ENCODE assay signal across 9 cellular contexts in the genomic region with DNA sequence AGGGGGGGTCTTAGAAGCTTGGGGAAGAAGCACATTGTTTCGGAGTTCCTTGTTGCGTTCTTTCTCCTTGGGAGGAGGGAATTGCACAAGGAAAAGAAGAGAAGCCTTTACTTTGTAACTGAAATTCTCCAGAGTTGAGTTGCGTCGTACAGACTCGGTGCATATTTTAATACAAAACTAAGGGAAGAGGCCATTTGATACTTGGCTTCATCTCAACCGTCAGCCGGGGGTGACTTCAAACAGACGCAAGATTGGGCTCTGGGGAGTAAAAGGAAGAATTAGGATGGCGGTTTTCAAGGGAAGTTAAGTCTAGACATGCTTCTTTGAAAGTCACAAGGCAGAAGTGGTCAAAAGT. TPM values are rescaled to one million over a fixed set of nuclear protein-coding genes. Genes with fewer than 3 reads are reported as not detected.
DNase-seq lines count a peak whose midpoint lies in the region; ATAC-seq and TF ChIP-seq lines count a peak whose summit lies in the region.
"Had no signal": no experiment of that assay in that cellular context is flagged by ENCODE, and none has a peak within 500 bp of the region (broad histone marks: within the 10 kb centered on the region; RNA-seq: fewer than 3 reads in every experiment).

No MANE protein-coding gene starts in this region.

- H2BK12ac ChIP-seq in neuronal stem cell (ENCODE audit: low read length): no peak overlapping the region

- 4% methylated on average over 9 of the region's 9 CpGs for WGBS in esophagus muscularis mucosa
- WGBS in neuronal stem cell (ENCODE audit: extremely low coverage in 2 of 2, insufficient read length in 2 of 2, insufficient replicate concordance in 1 of 2), 2 donors: no CpG with 5 or more reads among the region's 9 CpGs

- peak overlapping the region in 9 of 11 experiments; percentile 12 to 62 (median 43); a peak in 17 of 22 replicates for H3K9ac ChIP-seq in BLaER1 treated with 17β-estradiol and CSF1 and Interleukin-3, amounts not matched to agents 10 nM and 100 nM
- no peak overlapping the region for H3K9ac ChIP-seq in neuronal stem cell (ENCODE audit: low read depth, low read length, poor library complexity)

- H2BK5ac ChIP-seq in neuronal stem cell (ENCODE audit: low read length): no peak overlapping the region

- H2BK15ac ChIP-seq in neuronal stem cell (ENCODE audit: low read length): peak overlapping the region; percentile 28

- H3K36me3 ChIP-seq in BLaER1 treated with 17β-estradiol and CSF1 and Interleukin-3, amounts not matched to agents 10 nM and 100 nM: no peaks in the 10 kb centered on the region
- peaks cover 42% of the 10 kb centered on the region for H3K36me3 ChIP-seq in PC-9 (ENCODE audit: low read depth)
- no peaks in the 10 kb centered on the region for H3K36me3 ChIP-seq in esophagus muscularis mucosa
- no peaks in the 10 kb centered on the region for H3K36me3 ChIP-seq in neuronal stem cell (replicated peaks in 1 of 2; ENCODE audit: control insufficient read depth in 2 of 2, insufficient read depth in 2 of 2, low read length in 2 of 2)

- H4K91ac ChIP-seq in neuronal stem cell (ENCODE audit: low read depth, low read length, poor library complexity): no peak overlapping the region

- TF ChIP-seq EP300 in esophagus muscularis mucosa (IDR thresholded peaks at IDR 0.05): no peak

- peak overlapping the region; percentile 54 to 76 (median 64) for H3K4me3 ChIP-seq in BLaER1 treated with 17β-estradiol and CSF1 and Interleukin-3, amounts not matched to agents 10 nM and 100 nM
- H3K4me3 ChIP-seq in PC-9: peak overlapping the region; percentile 72
- peak overlapping the region; percentile 56 to 67 (median 58) for H3K4me3 ChIP-seq in esophagus muscularis mucosa
- peak overlapping the region; percentile 42 to 77 for H3K4me3 ChIP-seq in neuronal stem cell (ENCODE audit: low read length in 2 of 2)

- no peak overlapping the region for H2BK120ac ChIP-seq in neuronal stem cell (ENCODE audit: low read depth, low read length)

- H3K9me3 ChIP-seq in BLaER1 treated with 17β-estradiol and CSF1 and Interleukin-3, amounts not matched to agents 10 nM and 100 nM (replicated peaks in 1 of 11): 0 out of 22 replicates have a peak, but pooled peaks cover 0 to 5% (median 0%) of the 10 kb centered on the region in 11 experiments
- H3K9me3 ChIP-seq in PC-9 (ENCODE audit: insufficient read depth, low read depth) (peaks cover 28% of the 10 kb centered on the region), esophagus muscularis mucosa (no peaks in the 10 kb centered on the region), neuronal stem cell (replicated peaks in 1 of 2; ENCODE audit: control insufficient read depth in 2 of 2, insufficient read depth in 1 of 2, low read depth in 1 of 2, low read length in 2 of 2) (no peaks in the 10 kb centered on the region)

- no peak overlapping the region for H3K27ac ChIP-seq in BLaER1 treated with 17β-estradiol and CSF1 and Interleukin-3, amounts not matched to agents 10 nM and 100 nM
- peak overlapping the region; percentile 92 for H3K27ac ChIP-seq in PC-9
- H3K27ac ChIP-seq in esophagus muscularis mucosa (replicated peaks in 1 of 4): peak overlapping the region in 2 of 4 donors; percentile 2 to 40
- no peak overlapping the region for H3K27ac ChIP-seq in neuronal stem cell (replicated peaks; ENCODE audit: low read length)

- no peak for ATAC-seq in HG03457 (IDR thresholded peaks at IDR 0.05; ENCODE audit: unreplicated experiment)
- ATAC-seq in HG02610 (IDR thresholded peaks at IDR 0.05; ENCODE audit: unreplicated experiment): no peak

- no peaks in the 10 kb centered on the region for H3K79me1 ChIP-seq in neuronal stem cell (ENCODE audit: low read depth, low read length)

- no peak overlapping the region for H3K4ac ChIP-seq in neuronal stem cell (ENCODE audit: low read length)

- no TSS peak for BruUV-seq in PC-9 (replicated peaks; lab: Mats Ljungman, UMichigan)

- H4K20me1 ChIP-seq in BLaER1 treated with 17β-estradiol and CSF1 and Interleukin-3, amounts not matched to agents 10 nM and 100 nM: peaks cover 0 to 38% (median 27%) of the 10 kb centered on the region in 11 experiments; a peak in 16 of 22 replicates
- no peaks in the 10 kb centered on the region for H4K20me1 ChIP-seq in PC-9 (ENCODE audit: insufficient read depth)

- H3K4me1 ChIP-seq in BLaER1 treated with 17β-estradiol and CSF1 and Interleukin-3, amounts not matched to agents 10 nM and 100 nM: peaks cover 21 to 35% (median 33%) of the 10 kb centered on the region in 10 experiments
- H3K4me1 ChIP-seq in PC-9 (replicated peaks; ENCODE audit: insufficient read depth) (peaks cover 57% of the 10 kb centered on the region), esophagus muscularis mucosa (peaks cover 32 to 47% (median 42%) of the 10 kb centered on the region in 4 donors), neuronal stem cell (ENCODE audit: control insufficient read depth in 2 of 2, insufficient read depth in 1 of 2, low read depth in 1 of 2, low read length in 2 of 2) (peaks cover 9 to 19% of the 10 kb centered on the region in 2 donors)

- peaks cover 75 to 97% (median 89%) of the 10 kb centered on the region in 11 experiments for H3K27me3 ChIP-seq in BLaER1 treated with 17β-estradiol and CSF1 and Interleukin-3, amounts not matched to agents 10 nM and 100 nM
- H3K27me3 ChIP-seq in PC-9 (ENCODE audit: insufficient read depth, low read depth) (no peaks in the 10 kb centered on the region), esophagus muscularis mucosa (peaks cover 6 to 82% (median 41%) of the 10 kb centered on the region in 4 donors), neuronal stem cell (ENCODE audit: control insufficient read depth in 3 of 3, insufficient read depth in 3 of 3, low read depth in 1 of 3, low read length in 3 of 3) (peaks cover 15 to 95% (median 49%) of the 10 kb centered on the region in 3 experiments)

- H3K18ac ChIP-seq in neuronal stem cell (ENCODE audit: low read length): peak overlapping the region; percentile 58

- peaks cover 58% of the 10 kb centered on the region for H3F3A ChIP-seq in PC-9 (ENCODE audit: insufficient read depth, low read depth)

- no peaks in the 10 kb centered on the region for H3K9me2 ChIP-seq in PC-9 (ENCODE audit: insufficient read depth)

- CTCF ChIA-PET in PC-9 (lab: Charles Lee): no interaction called here

- TF ChIP-seq CTCF in PC-9 (conservative IDR thresholded peaks at IDR 0.05): no peak
- TF ChIP-seq CTCF in esophagus muscularis mucosa (IDR thresholded peaks at IDR 0.05): no peak

- DNase-seq in PC-9: no peak
- DNase-seq in esophagus muscularis mucosa (ENCODE audit: extremely low spot score): no peak
- DNase-seq in neuronal stem cell (ENCODE audit: low spot score): no peak
- no peak for DNase-seq in NOMO-1 treated with DMSO at 0.1 percent for 48 hours (lab: John Stamatoyannopoulos, UW; ENCODE audit: unreplicated experiment)
- no peak for DNase-seq in SK-N-DZ (ENCODE audit: low spot score)
- DNase-seq: NCI-H1694 treated with DMSO at 0.1 percent for 48 hours had no signal

- H2AK5ac ChIP-seq in neuronal stem cell (ENCODE audit: low read depth, low read length): no peak overlapping the region

- H2AFZ ChIP-seq in PC-9: peak overlapping the region; percentile 84
- peak overlapping the region; percentile 84 for H2AFZ ChIP-seq in neuronal stem cell (ENCODE audit: low read length)

- POLR2A ChIA-PET in PC-9 (lab: Charles Lee; ENCODE audit: unreplicated experiment): no interaction called here

- peaks cover 74% of the 10 kb centered on the region for H3K79me2 ChIP-seq in PC-9 (ENCODE audit: low read depth)

- no peak overlapping the region for H4K8ac ChIP-seq in neuronal stem cell (ENCODE audit: low read depth, low read length)

- intact Hi-C loops in PC-9 (cut with micrococcal nuclease; ENCODE audit: unreplicated experiment) (loop anchor here (2.0 to 10.0 kb wide), 2 partner anchors 120 to 158 kb away; no protein-coding TSS in a partner anchor), esophagus muscularis mucosa (cut with DNase I) (no loop called here)

- peak overlapping the region; percentile 92 to 100 (median 98) for H3K4me2 ChIP-seq in BLaER1 treated with 17β-estradiol and CSF1 and Interleukin-3, amounts not matched to agents 10 nM and 100 nM
- H3K4me2 ChIP-seq in PC-9 (peak overlapping the region; percentile 91), neuronal stem cell (ENCODE audit: insufficient read depth, low read length, poor library complexity, severe bottlenecking) (peak overlapping the region; percentile 82)

- H3K14ac ChIP-seq in neuronal stem cell (ENCODE audit: low read length): no peak overlapping the region

- TF ChIP-seq POLR2A in esophagus muscularis mucosa (IDR thresholded peaks at IDR 0.05; ENCODE audit: low read depth): no peak

- H3K23ac ChIP-seq in neuronal stem cell (ENCODE audit: low read depth, low read length, poor library complexity): no peak overlapping the region

RNA-seq across cellular contexts. Expression of a gene that starts 1.5 kb away (rescaled TPM):
- 64.9 and 71.6 TPM in 2 replicates for total RNA-seq in PC-9 (2021)
- under 1 TPM in 2 of 4 donors, not detected in 2; 0.42 to 0.65 TPM for total RNA-seq in esophagus muscularis mucosa
- polyA plus RNA-seq in neuronal stem cell (2013, experiment 1 of 2): 0.53 TPM
- 0.64 TPM for polyA plus RNA-seq in neuronal stem cell (2013, experiment 2 of 2)
- 0.07 and 0.20 TPM in 2 replicates for polyA plus RNA-seq in SK-N-DZ (2014; cell fraction: cytosol; rRNA removed)
- polyA plus RNA-seq in SK-N-DZ (2014; cell fraction: nucleus; rRNA removed): 0.54 and 0.56 TPM in 2 replicates

Comparison
In these comparisons a context has a peak if more than half of its experiments do, and no peak if none do; other contexts are left out.
1. RNA of a gene that starts 1.5 kb away (total RNA-seq): 64.9 to 71.6 TPM in PC-9; 0.42 to 0.65 TPM in esophagus muscularis mucosa; every median in the first group is over 10 times any median in the second.
2. Peak in every context shown above with its lines, with median percentiles within 50 percentile points of each other: H3K4me2 ChIP-seq and H3K4me3 ChIP-seq.